Comparison of ENCODE assay signal across 2 cellular contexts in the genomic region with DNA sequence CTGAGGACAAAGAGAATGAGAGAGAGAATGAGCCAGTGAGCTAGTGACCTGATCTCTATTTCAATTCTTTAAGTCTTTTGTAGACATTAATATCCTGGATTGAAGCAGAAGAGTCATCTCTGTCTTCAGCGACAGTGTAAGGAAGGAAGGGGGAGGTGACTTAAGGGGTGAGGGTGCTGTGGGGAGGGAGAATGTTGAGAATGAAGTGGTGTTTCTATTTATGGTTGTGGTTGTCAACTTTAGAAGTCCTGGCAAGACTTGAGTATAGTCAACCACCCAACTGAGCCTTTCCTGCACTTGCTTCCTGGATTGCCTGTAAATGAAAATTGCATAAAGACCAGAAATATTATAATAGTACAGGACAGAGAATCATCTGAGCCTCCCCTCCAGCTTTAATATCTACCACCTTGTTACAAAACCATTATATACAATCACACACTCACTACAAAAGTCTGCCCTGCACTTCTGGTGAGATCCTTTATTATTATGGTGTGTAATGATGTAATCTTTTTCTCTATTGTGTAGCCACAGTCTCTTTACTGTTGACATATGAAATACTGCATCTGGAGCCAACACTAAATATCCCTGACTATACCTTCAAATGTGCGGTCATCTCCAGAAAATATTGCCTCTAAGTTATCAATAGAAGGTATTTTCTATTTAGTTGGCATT.
TF ChIP-seq lines count a peak whose summit lies in the region.

No MANE protein-coding gene starts in this region.

TF ChIP-seq in GM23338, 12 proteins besides CTCF, POLR2A, EP300 and RAD21 (continued from another document):
- TF ChIP-seq REST (IDR thresholded peaks at IDR 0.05; ENCODE audit: unreplicated experiment) (no peak), EZH2phosphoT487 (IDR thresholded peaks at IDR 0.05; ENCODE audit: unreplicated experiment) (no peak), EZH2 (IDR thresholded peaks at IDR 0.05; ENCODE audit: low read depth, unreplicated experiment) (no peak), ZNF114 (CRISPR knock-in tag; IDR thresholded peaks at IDR 0.05) (no peak), STAT1 (IDR thresholded peaks at IDR 0.05; ENCODE audit: unreplicated experiment) (no peak), NANOG (IDR thresholded peaks at IDR 0.05; ENCODE audit: borderline replicate concordance) (no peak)
- TF ChIP-seq, protein P1, sequence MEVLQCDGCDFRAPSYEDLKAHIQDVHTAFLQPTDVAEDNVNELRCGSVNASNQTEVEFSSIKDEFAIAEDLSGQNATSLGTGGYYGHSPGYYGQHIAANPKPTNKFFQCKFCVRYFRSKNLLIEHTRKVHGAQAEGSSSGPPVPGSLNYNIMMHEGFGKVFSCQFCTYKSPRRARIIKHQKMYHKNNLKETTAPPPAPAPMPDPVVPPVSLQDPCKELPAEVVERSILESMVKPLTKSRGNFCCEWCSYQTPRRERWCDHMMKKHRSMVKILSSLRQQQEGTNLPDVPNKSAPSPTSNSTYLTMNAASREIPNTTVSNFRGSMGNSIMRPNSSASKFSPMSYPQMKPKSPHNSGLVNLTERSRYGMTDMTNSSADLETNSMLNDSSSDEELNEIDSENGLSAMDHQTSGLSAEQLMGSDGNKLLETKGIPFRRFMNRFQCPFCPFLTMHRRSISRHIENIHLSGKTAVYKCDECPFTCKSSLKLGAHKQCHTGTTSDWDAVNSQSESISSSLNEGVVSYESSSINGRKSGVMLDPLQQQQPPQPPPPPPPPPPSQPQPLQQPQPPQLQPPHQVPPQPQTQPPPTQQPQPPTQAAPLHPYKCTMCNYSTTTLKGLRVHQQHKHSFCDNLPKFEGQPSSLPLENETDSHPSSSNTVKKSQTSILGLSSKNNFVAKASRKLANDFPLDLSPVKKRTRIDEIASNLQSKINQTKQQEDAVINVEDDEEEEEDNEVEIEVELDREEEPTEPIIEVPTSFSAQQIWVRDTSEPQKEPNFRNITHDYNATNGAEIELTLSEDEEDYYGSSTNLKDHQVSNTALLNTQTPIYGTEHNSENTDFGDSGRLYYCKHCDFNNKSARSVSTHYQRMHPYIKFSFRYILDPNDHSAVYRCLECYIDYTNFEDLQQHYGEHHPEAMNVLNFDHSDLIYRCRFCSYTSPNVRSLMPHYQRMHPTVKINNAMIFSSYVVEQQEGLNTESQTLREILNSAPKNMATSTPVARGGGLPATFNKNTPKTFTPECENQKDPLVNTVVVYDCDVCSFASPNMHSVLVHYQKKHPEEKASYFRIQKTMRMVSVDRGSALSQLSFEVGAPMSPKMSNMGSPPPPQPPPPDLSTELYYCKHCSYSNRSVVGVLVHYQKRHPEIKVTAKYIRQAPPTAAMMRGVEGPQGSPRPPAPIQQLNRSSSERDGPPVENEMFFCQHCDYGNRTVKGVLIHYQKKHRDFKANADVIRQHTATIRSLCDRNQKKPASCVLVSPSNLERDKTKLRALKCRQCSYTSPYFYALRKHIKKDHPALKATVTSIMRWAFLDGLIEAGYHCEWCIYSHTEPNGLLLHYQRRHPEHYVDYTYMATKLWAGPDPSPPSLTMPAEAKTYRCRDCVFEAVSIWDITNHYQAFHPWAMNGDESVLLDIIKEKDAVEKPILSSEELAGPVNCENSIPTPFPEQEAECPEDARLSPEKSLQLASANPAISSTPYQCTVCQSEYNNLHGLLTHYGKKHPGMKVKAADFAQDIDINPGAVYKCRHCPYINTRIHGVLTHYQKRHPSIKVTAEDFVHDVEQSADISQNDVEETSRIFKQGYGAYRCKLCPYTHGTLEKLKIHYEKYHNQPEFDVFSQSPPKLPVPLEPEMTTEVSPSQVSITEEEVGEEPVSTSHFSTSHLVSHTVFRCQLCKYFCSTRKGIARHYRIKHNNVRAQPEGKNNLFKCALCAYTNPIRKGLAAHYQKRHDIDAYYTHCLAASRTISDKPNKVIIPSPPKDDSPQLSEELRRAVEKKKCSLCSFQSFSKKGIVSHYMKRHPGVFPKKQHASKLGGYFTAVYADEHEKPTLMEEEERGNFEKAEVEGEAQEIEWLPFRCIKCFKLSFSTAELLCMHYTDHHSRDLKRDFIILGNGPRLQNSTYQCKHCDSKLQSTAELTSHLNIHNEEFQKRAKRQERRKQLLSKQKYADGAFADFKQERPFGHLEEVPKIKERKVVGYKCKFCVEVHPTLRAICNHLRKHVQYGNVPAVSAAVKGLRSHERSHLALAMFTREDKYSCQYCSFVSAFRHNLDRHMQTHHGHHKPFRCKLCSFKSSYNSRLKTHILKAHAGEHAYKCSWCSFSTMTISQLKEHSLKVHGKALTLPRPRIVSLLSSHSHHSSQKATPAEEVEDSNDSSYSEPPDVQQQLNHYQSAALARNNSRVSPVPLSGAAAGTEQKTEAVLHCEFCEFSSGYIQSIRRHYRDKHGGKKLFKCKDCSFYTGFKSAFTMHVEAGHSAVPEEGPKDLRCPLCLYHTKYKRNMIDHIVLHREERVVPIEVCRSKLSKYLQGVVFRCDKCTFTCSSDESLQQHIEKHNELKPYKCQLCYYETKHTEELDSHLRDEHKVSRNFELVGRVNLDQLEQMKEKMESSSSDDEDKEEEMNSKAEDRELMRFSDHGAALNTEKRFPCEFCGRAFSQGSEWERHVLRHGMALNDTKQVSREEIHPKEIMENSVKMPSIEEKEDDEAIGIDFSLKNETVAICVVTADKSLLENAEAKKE (CRISPR knock-in tag; IDR thresholded peaks at IDR 0.05), result no peak
- TF ChIP-seq, protein P2, sequence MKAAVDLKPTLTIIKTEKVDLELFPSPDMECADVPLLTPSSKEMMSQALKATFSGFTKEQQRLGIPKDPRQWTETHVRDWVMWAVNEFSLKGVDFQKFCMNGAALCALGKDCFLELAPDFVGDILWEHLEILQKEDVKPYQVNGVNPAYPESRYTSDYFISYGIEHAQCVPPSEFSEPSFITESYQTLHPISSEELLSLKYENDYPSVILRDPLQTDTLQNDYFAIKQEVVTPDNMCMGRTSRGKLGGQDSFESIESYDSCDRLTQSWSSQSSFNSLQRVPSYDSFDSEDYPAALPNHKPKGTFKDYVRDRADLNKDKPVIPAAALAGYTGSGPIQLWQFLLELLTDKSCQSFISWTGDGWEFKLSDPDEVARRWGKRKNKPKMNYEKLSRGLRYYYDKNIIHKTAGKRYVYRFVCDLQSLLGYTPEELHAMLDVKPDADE (IDR thresholded peaks at IDR 0.05), result no peak
TF ChIP-seq in GM23338: peak in this region for 0.

TF ChIP-seq in HEK293T, 16 proteins besides CTCF, POLR2A, EP300 and RAD21 (continued from another document):
- no peak for TF ChIP-seq HDGF (IDR thresholded peaks at IDR 0.05; ENCODE audit: borderline replicate concordance)
- TF ChIP-seq L3MBTL2 (conservative IDR thresholded peaks at IDR 0.05), result no peak
- TF ChIP-seq SP1 (IDR thresholded peaks at IDR 0.05), result no peak
- TF ChIP-seq TARDBP (IDR thresholded peaks at IDR 0.05), result no peak
- no peak for TF ChIP-seq FOXA1 (IDR thresholded peaks at IDR 0.05)
- no peak for TF ChIP-seq ARNT (IDR thresholded peaks at IDR 0.05)
- no peak for TF ChIP-seq LEF1 (IDR thresholded peaks at IDR 0.05; ENCODE audit: borderline replicate concordance)
- no peak for TF ChIP-seq BHLHE40 (IDR thresholded peaks at IDR 0.05; ENCODE audit: borderline replicate concordance)
- no peak for TF ChIP-seq FOXM1 (IDR thresholded peaks at IDR 0.05; ENCODE audit: borderline replicate concordance)
- no peak for TF ChIP-seq ZNF384 (IDR thresholded peaks at IDR 0.05)
- no peak for TF ChIP-seq ELF4 (IDR thresholded peaks at IDR 0.05)
- TF ChIP-seq SUZ12 (IDR thresholded peaks at IDR 0.05), result no peak
- no peak for TF ChIP-seq FOXK2 (IDR thresholded peaks at IDR 0.05)
- no peak for TF ChIP-seq NFRKB (IDR thresholded peaks at IDR 0.05)
- no peak for TF ChIP-seq CTBP1 (IDR thresholded peaks at IDR 0.05; ENCODE audit: borderline replicate concordance)
